9 cellular contexts compared by ENCODE assay signal in the genomic region with DNA sequence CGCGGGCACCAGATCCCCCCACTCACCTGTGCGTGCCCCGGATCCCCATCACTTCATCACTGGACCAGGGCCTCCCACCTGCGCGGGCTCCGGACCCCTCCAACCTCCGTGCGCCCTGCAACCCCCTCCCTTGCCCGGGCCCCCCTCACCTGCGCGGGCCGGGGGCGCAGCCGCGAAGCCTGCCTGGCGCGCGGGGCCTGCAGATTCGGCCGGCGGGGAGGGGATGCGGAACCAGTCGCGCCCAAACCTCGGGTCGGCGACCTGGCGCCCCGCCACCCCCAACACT. TPM values are rescaled to one million over a fixed set of nuclear protein-coding genes. Genes with fewer than 3 reads are reported as not detected.
DNase-seq lines count a peak whose midpoint lies in the region; ATAC-seq, FAIRE-seq and TF ChIP-seq lines count a peak whose summit lies in the region.
"Had no signal": no experiment of that assay in that cellular context is flagged by ENCODE, and none has a peak within 500 bp of the region (broad histone marks: within the 10 kb centered on the region; RNA-seq: fewer than 3 reads in every experiment).

No MANE protein-coding gene starts in this region.

- peak overlapping the region; percentile 81 for H3K9ac ChIP-seq in Karpas-422 (ENCODE audit: low read length)

- peak overlapping the region; percentile 92 for H3K4me2 ChIP-seq in Karpas-422 (ENCODE audit: low read depth, low read length, poor library complexity, severe bottlenecking)

- H3K27ac ChIP-seq in CD4-positive, CD25-positive, alpha-beta regulatory T cell (ENCODE audit: insufficient read depth, low read length, poor library complexity, severe bottlenecking): no peak overlapping the region
- no peak overlapping the region for H3K27ac ChIP-seq in Karpas-422 (ENCODE audit: low read length)

- peak overlapping the region; percentile 80 to 95 (median 86) for H3K4me3 Mint-ChIP-seq in CD4-positive, CD25-positive, alpha-beta regulatory T cell
- peak overlapping the region; percentile 75 to 81 for H3K4me3 Mint-ChIP-seq in effector memory CD8-positive, alpha-beta T cell
- peak overlapping the region; percentile 80 for H3K4me3 Mint-ChIP-seq in nephron progenitor cell

- TF ChIP-seq CTCF in nephron progenitor cell (IDR thresholded peaks at IDR 0.05) (no peak), D721Med (IDR thresholded peaks at IDR 0.05; ENCODE audit: insufficient read depth, missing control alignments) (no peak)

- no peaks in the 10 kb centered on the region for H3K36me3 Mint-ChIP-seq in CD4-positive, CD25-positive, alpha-beta regulatory T cell
- peaks cover 8% of the 10 kb centered on the region for H3K36me3 Mint-ChIP-seq in effector memory CD8-positive, alpha-beta T cell (ENCODE audit: insufficient read depth)
- peaks cover 17% of the 10 kb centered on the region for H3K36me3 Mint-ChIP-seq in nephron progenitor cell (ENCODE audit: low read depth)

- DNase-seq in CD4-positive, CD25-positive, alpha-beta regulatory T cell: no peak
- no peak for DNase-seq in Karpas-422
- no peak for DNase-seq in effector memory CD8-positive, alpha-beta T cell
- no peak for DNase-seq in nephron progenitor cell
- no peak for DNase-seq in OCI-M2 (lab: John Stamatoyannopoulos, UW; ENCODE audit: unreplicated experiment)
- DNase-seq in hippocampal formation (lab: John Stamatoyannopoulos, UW): no peak
- DNase-seq in ecto neural progenitor cell (ENCODE audit: low spot score): no peak
- DNase-seq in D721Med (ENCODE audit: insufficient read length, low spot score): no peak

- no peak for FAIRE-seq in D721Med (lab: Jason Lieb, UNC)

- peaks cover 4% of the 10 kb centered on the region; the same call in 1 of the 2 replicates for H3K79me2 ChIP-seq in Karpas-422 (ENCODE audit: low read length)

- no peak for ATAC-seq in CD4-positive, CD25-positive, alpha-beta regulatory T cell (ENCODE audit: low read depth in 2 of 2)
- no peak for ATAC-seq in effector memory CD8-positive, alpha-beta T cell (replicated peaks)

- H3K27ac Mint-ChIP-seq in CD4-positive, CD25-positive, alpha-beta regulatory T cell: no peak overlapping the region
- H3K27ac Mint-ChIP-seq in effector memory CD8-positive, alpha-beta T cell: no peak overlapping the region
- H3K27ac Mint-ChIP-seq in nephron progenitor cell: no peak overlapping the region

- peaks cover 21% of the 10 kb centered on the region for H3K4me1 ChIP-seq in CD4-positive, CD25-positive, alpha-beta regulatory T cell (ENCODE audit: control insufficient read depth, insufficient read depth, low read length, poor library complexity, severe bottlenecking)
- H3K4me1 ChIP-seq in Karpas-422 (ENCODE audit: low read length): peaks cover 9% of the 10 kb centered on the region

- H3K27me3 Mint-ChIP-seq in CD4-positive, CD25-positive, alpha-beta regulatory T cell: no peaks in the 10 kb centered on the region
- H3K27me3 Mint-ChIP-seq in effector memory CD8-positive, alpha-beta T cell: no peaks in the 10 kb centered on the region
- H3K27me3 Mint-ChIP-seq in nephron progenitor cell (ENCODE audit: low read depth, poor library complexity): peaks cover under 1% of the 10 kb centered on the region

- no peaks in the 10 kb centered on the region for H3K27me3 ChIP-seq in CD4-positive, CD25-positive, alpha-beta regulatory T cell (ENCODE audit: control insufficient read depth, insufficient read depth, low read length)
- no peaks in the 10 kb centered on the region for H3K27me3 ChIP-seq in Karpas-422 (ENCODE audit: low read length)

- no peaks in the 10 kb centered on the region for H3K36me3 ChIP-seq in CD4-positive, CD25-positive, alpha-beta regulatory T cell (ENCODE audit: control insufficient read depth, insufficient read depth, low read length)
- H3K36me3 ChIP-seq in Karpas-422 (ENCODE audit: insufficient read depth, low read length): no peaks in the 10 kb centered on the region

- no peaks in the 10 kb centered on the region for H3K9me2 ChIP-seq in Karpas-422 (replicated peaks; ENCODE audit: insufficient read depth, low read length)

- no peak overlapping the region for H3K4me3 ChIP-seq in CD4-positive, CD25-positive, alpha-beta regulatory T cell (ENCODE audit: low read depth, low read length)
- peak overlapping the region; percentile 94 for H3K4me3 ChIP-seq in Karpas-422 (ENCODE audit: low read length)

- H3K9me3 ChIP-seq in CD4-positive, CD25-positive, alpha-beta regulatory T cell (ENCODE audit: control insufficient read depth in 2 of 2, low read length in 2 of 2): no peaks in the 10 kb centered on the region
- H3K9me3 ChIP-seq in Karpas-422 (ENCODE audit: low read length): no peaks in the 10 kb centered on the region

- H2AFZ ChIP-seq in Karpas-422 (ENCODE audit: low read length): peak overlapping the region; percentile 93

- H3K9me3 Mint-ChIP-seq in CD4-positive, CD25-positive, alpha-beta regulatory T cell: no peaks in the 10 kb centered on the region
- no peaks in the 10 kb centered on the region for H3K9me3 Mint-ChIP-seq in effector memory CD8-positive, alpha-beta T cell
- H3K9me3 Mint-ChIP-seq in nephron progenitor cell: peaks cover 20% of the 10 kb centered on the region

- no peaks in the 10 kb centered on the region for H4K20me1 ChIP-seq in Karpas-422 (ENCODE audit: insufficient read depth, low read depth, low read length)

- peaks cover 0 to 18% (median 9%) of the 10 kb centered on the region in 4 donors for H3K4me1 Mint-ChIP-seq in CD4-positive, CD25-positive, alpha-beta regulatory T cell
- H3K4me1 Mint-ChIP-seq in effector memory CD8-positive, alpha-beta T cell (ENCODE audit: low read depth in 2 of 2): peaks cover 10 to 16% of the 10 kb centered on the region in 2 donors
- H3K4me1 Mint-ChIP-seq in nephron progenitor cell: peaks cover 19% of the 10 kb centered on the region

RNA-seq across cellular contexts. Expression of gene CEP131, which starts 0.2 kb away (rescaled TPM):
- total RNA-seq in CD4-positive, CD25-positive, alpha-beta regulatory T cell: 9.9 TPM
- polyA plus RNA-seq in CD4-positive, CD25-positive, alpha-beta regulatory T cell: 1 to 10 TPM; 1.4 to 2.2 (median 2.0) TPM
- total RNA-seq in Karpas-422 (2014; rRNA removed; shearing (Covaris generic); ENCODE audit: low replicate concordance): 5.1 and 23.6 TPM in 2 replicates

RNA-seq across cellular contexts. Expression of gene TEPSIN, which starts 16.3 kb away (rescaled TPM):
- total RNA-seq in CD4-positive, CD25-positive, alpha-beta regulatory T cell: 113 TPM
- polyA plus RNA-seq in CD4-positive, CD25-positive, alpha-beta regulatory T cell: 1 to 10 TPM; 2.1 to 6.3 (median 5.7) TPM
- 14.5 and 36.6 TPM in 2 replicates for total RNA-seq in Karpas-422 (2014; rRNA removed; shearing (Covaris generic); ENCODE audit: low replicate concordance)

RNA-seq across cellular contexts. Expression of gene NDUFAF8, which starts 16.6 kb away (rescaled TPM):
- total RNA-seq in CD4-positive, CD25-positive, alpha-beta regulatory T cell: 34.8 TPM
- 10 to 100 TPM; 56.9 to 83.2 (median 78.6) TPM for polyA plus RNA-seq in CD4-positive, CD25-positive, alpha-beta regulatory T cell
- total RNA-seq in Karpas-422 (2014; rRNA removed; shearing (Covaris generic); ENCODE audit: low replicate concordance): 34.7 and 81.5 TPM in 2 replicates

RNA-seq across cellular contexts. Expression of gene AATK, which starts 56.5 kb away (rescaled TPM):
- total RNA-seq in CD4-positive, CD25-positive, alpha-beta regulatory T cell: not detected
- polyA plus RNA-seq in CD4-positive, CD25-positive, alpha-beta regulatory T cell: under 1 TPM in 3 of 4 donors, not detected in 1; 0.03 to 0.26 (median 0.16) TPM
- total RNA-seq in Karpas-422 (2014; rRNA removed; shearing (Covaris generic); ENCODE audit: low replicate concordance): not detected in 2 replicates

RNA-seq across cellular contexts. Expression of gene PVALEF, which starts 57.3 kb away (rescaled TPM):
- not detected for total RNA-seq in CD4-positive, CD25-positive, alpha-beta regulatory T cell
- polyA plus RNA-seq in CD4-positive, CD25-positive, alpha-beta regulatory T cell: not detected
- total RNA-seq in Karpas-422 (2014; rRNA removed; shearing (Covaris generic); ENCODE audit: low replicate concordance): not detected in 2 replicates
- polyA plus RNA-seq: adipose tissue had no signal
